Comparison of ENCODE assay signal across 1 cellular context in genomic region chr9:109977521-109977920, GRCh38.
TF ChIP-seq lines count a peak whose summit lies in the region.

No MANE protein-coding gene starts in this region.

TF ChIP-seq in IMR-90, 13 proteins besides CTCF, POLR2A, EP300 and RAD21 (continued from another document):
- TF ChIP-seq RFX5 (IDR thresholded peaks at IDR 0.05; ENCODE audit: low read depth, low read length) (no peak), MAZ (IDR thresholded peaks at IDR 0.05; ENCODE audit: borderline replicate concordance, low read depth, low read length) (no peak), ELK1 (IDR thresholded peaks at IDR 0.05; ENCODE audit: borderline replicate concordance, low read depth, low read length) (no peak), CEBPB (IDR thresholded peaks at IDR 0.05; ENCODE audit: low read depth, low read length) (no peak), MXI1 (IDR thresholded peaks at IDR 0.05; ENCODE audit: borderline replicate concordance, low read depth, low read length) (no peak), SMC3 (IDR thresholded peaks at IDR 0.05; ENCODE audit: low read depth, low read length) (no peak), BHLHE40 (IDR thresholded peaks at IDR 0.05; ENCODE audit: low read depth, low read length) (no peak), FOS (IDR thresholded peaks at IDR 0.05; ENCODE audit: low read depth, low read length) (no peak), RCOR1 (IDR thresholded peaks at IDR 0.05; ENCODE audit: insufficient replicate concordance, low read length) (no peak), CHD1 (IDR thresholded peaks at IDR 0.05; ENCODE audit: low read depth, low read length) (no peak)
- TF ChIP-seq, protein P1, sequence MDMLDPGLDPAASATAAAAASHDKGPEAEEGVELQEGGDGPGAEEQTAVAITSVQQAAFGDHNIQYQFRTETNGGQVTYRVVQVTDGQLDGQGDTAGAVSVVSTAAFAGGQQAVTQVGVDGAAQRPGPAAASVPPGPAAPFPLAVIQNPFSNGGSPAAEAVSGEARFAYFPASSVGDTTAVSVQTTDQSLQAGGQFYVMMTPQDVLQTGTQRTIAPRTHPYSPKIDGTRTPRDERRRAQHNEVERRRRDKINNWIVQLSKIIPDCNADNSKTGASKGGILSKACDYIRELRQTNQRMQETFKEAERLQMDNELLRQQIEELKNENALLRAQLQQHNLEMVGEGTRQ (IDR thresholded peaks at IDR 0.05; ENCODE audit: low read depth, low read length), result no peak
